Comparison of ENCODE assay signal across 19 cellular contexts in the genomic region with DNA sequence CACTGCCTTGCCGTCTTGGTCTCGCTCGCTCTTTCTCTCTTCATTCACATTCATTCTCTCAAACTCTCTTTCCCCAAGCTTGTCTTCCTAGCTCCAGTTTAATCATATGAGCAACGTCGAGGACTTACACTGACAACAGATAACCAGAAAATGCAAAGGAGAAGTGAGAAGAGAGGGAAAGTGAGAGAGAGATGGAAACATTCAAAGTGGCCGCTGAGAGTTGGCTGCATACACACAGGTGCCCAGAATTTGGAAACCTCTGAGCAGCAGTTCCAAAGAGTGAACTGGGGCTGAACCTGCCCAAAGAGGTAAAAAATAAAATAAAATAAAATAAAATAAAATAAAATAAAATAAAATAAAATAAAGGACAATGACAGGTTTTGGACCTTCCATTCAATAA.
DNase-seq lines count a peak whose midpoint lies in the region; ATAC-seq and TF ChIP-seq lines count a peak whose summit lies in the region.
"Had no signal": no experiment of that assay in that cellular context is flagged by ENCODE, and none has a peak within 500 bp of the region (broad histone marks: within the 10 kb centered on the region; RNA-seq: fewer than 3 reads in every experiment).

No MANE protein-coding gene starts in this region.

- peaks cover 86% of the 10 kb centered on the region for H4K20me1 ChIP-seq in OCI-LY3 (ENCODE audit: insufficient read depth, low read length)
- H4K20me1 ChIP-seq: BLaER1 had no signal

- H3K9ac ChIP-seq in OCI-LY3 (ENCODE audit: low read length), result peak overlapping the region; percentile 34; the same call in 1 of the 2 replicates
- H3K9ac ChIP-seq: BLaER1 had no signal

- no peaks in the 10 kb centered on the region for H3K9me3 Mint-ChIP-seq in activated naive CD4-positive, alpha-beta T cell treated with anti-CD3 and anti-CD28 coated beads, Interleukin-2, amount 50 U/mL, for 24 hours
- H3K9me3 Mint-ChIP-seq in activated naive CD8-positive, alpha-beta T cell treated with anti-CD3 and anti-CD28 coated beads, Interleukin-2, amount 10 ng/mL, durations not matched to agents 7 days and 5 days, result no peaks in the 10 kb centered on the region
- no peaks in the 10 kb centered on the region for H3K9me3 Mint-ChIP-seq in stimulated activated naive B cell treated with anti-CD40 and anti-IgM and Interleukin-4, amounts not matched to agents 10 μg/mL and 1 μg/mL and 100 μg/mL, for 72 hours
- H3K9me3 Mint-ChIP-seq: CD8-positive, alpha-beta T cell; IgD-negative memory B cell had no signal

- TF ChIP-seq CTCF in OCI-LY3 (IDR thresholded peaks at IDR 0.05; ENCODE audit: low read depth, low read length) (no peak), suprapubic skin (IDR thresholded peaks at IDR 0.05) (no peak)

- H3K27ac Mint-ChIP-seq in activated naive CD4-positive, alpha-beta T cell treated with anti-CD3 and anti-CD28 coated beads, Interleukin-2, amount 50 U/mL, for 24 hours, result peak overlapping the region; percentile 89
- H3K27ac Mint-ChIP-seq in activated naive CD8-positive, alpha-beta T cell treated with anti-CD3 and anti-CD28 coated beads, Interleukin-2, amount 10 ng/mL, durations not matched to agents 7 days and 5 days, result peak overlapping the region; percentile 47
- H3K27ac Mint-ChIP-seq in stimulated activated naive B cell treated with anti-CD40 and anti-IgM and Interleukin-4, amounts not matched to agents 10 μg/mL and 1 μg/mL and 100 μg/mL, for 72 hours, result no peak overlapping the region

- H3K4me3 ChIP-seq in OCI-LY3 (ENCODE audit: low read length) (peak overlapping the region; percentile 17; the same call in 1 of the 2 replicates), suprapubic skin (no peak overlapping the region)
- H3K4me3 ChIP-seq: BLaER1 had no signal

- TF ChIP-seq POLR2A in suprapubic skin (IDR thresholded peaks at IDR 0.05), result no peak

- ATAC-seq in activated naive CD8-positive, alpha-beta T cell treated with anti-CD3 and anti-CD28 coated beads, Interleukin-2, amount 10 ng/mL, durations not matched to agents 7 days and 5 days (ENCODE audit: low read depth), result no peak
- ATAC-seq in stimulated activated naive B cell treated with anti-CD40 and anti-IgM and Interleukin-4, amounts not matched to agents 10 μg/mL and 1 μg/mL and 100 μg/mL, for 72 hours (replicated peaks), result peak; percentile 74 to 80
- no peak for ATAC-seq in HG02798 (IDR thresholded peaks at IDR 0.05; ENCODE audit: poor library complexity, unreplicated experiment)
- ATAC-seq: CD8-positive, alpha-beta T cell; HCT116 had no signal

- no peak overlapping the region for H2AFZ ChIP-seq in OCI-LY3 (ENCODE audit: low read depth, low read length)

- H3K4me1 Mint-ChIP-seq in activated naive CD4-positive, alpha-beta T cell treated with anti-CD3 and anti-CD28 coated beads, Interleukin-2, amount 50 U/mL, for 24 hours, result peaks cover 71% of the 10 kb centered on the region
- H3K4me1 Mint-ChIP-seq in activated naive CD8-positive, alpha-beta T cell treated with anti-CD3 and anti-CD28 coated beads, Interleukin-2, amount 10 ng/mL, durations not matched to agents 7 days and 5 days, result peaks cover 16% of the 10 kb centered on the region
- H3K4me1 Mint-ChIP-seq in stimulated activated naive B cell treated with anti-CD40 and anti-IgM and Interleukin-4, amounts not matched to agents 10 μg/mL and 1 μg/mL and 100 μg/mL, for 72 hours, result peaks cover 17 to 34% of the 10 kb centered on the region in 2 donors

- H3K9me3 ChIP-seq in OCI-LY3 (ENCODE audit: insufficient read depth, low read length) (no peaks in the 10 kb centered on the region), suprapubic skin (no peaks in the 10 kb centered on the region)
- H3K9me3 ChIP-seq: BLaER1 had no signal

- POLR2A ChIA-PET in activated naive CD8-positive, alpha-beta T cell treated with anti-CD3 and anti-CD28 coated beads, Interleukin-2, amount 10 ng/mL, durations not matched to agents 7 days and 5 days (lab: Charles Lee), result no interaction called here

- H3K36me3 ChIP-seq in OCI-LY3 (replicated peaks; ENCODE audit: low read depth, low read length) (peaks cover 69% of the 10 kb centered on the region), suprapubic skin (peaks cover 2% of the 10 kb centered on the region)

- H3K79me2 ChIP-seq in OCI-LY3 (ENCODE audit: low read length), result peaks cover 95% of the 10 kb centered on the region

- no peak for DNase-seq in activated naive CD4-positive, alpha-beta T cell (lab: John Stamatoyannopoulos, UW)
- DNase-seq in activated naive CD8-positive, alpha-beta T cell treated with anti-CD3 and anti-CD28 coated beads, Interleukin-2, amount 10 ng/mL, durations not matched to agents 7 days and 5 days, result no peak
- DNase-seq in stimulated activated naive B cell treated with anti-CD40 and anti-IgM and Interleukin-4, amounts not matched to agents 10 μg/mL and 1 μg/mL and 100 μg/mL, for 72 hours, result no peak
- DNase-seq in suprapubic skin (ENCODE audit: low spot score in 2 of 2), result no peak
- DNase-seq: CD8-positive, alpha-beta T cell; NCI-H1417; NCI-H1694 treated with DMSO at 0.1 percent for 48 hours; NCI-H2081 treated with DMSO at 0.1 percent for 48 hours; NCI-H2171 treated with DMSO at 0.1 percent for 48 hours; NCI-H524 treated with DMSO at 0.1 percent for 48 hours; NCI-H82; OCI-M1; SHP77 had no signal

- no peaks in the 10 kb centered on the region for H3K27me3 Mint-ChIP-seq in activated naive CD4-positive, alpha-beta T cell treated with anti-CD3 and anti-CD28 coated beads, Interleukin-2, amount 50 U/mL, for 24 hours
- H3K27me3 Mint-ChIP-seq in activated naive CD8-positive, alpha-beta T cell treated with anti-CD3 and anti-CD28 coated beads, Interleukin-2, amount 10 ng/mL, durations not matched to agents 7 days and 5 days, result no peaks in the 10 kb centered on the region
- no peaks in the 10 kb centered on the region for H3K27me3 Mint-ChIP-seq in stimulated activated naive B cell treated with anti-CD40 and anti-IgM and Interleukin-4, amounts not matched to agents 10 μg/mL and 1 μg/mL and 100 μg/mL, for 72 hours
- H3K27me3 Mint-ChIP-seq: IgD-negative memory B cell had no signal

- peak overlapping the region; percentile 73 for H3K4me2 ChIP-seq in OCI-LY3 (ENCODE audit: low read length)
- H3K4me2 ChIP-seq: BLaER1 had no signal

- H3K4me1 ChIP-seq in OCI-LY3 (ENCODE audit: low read length) (peaks cover 59% of the 10 kb centered on the region), suprapubic skin (peaks cover 10% of the 10 kb centered on the region)
- H3K4me1 ChIP-seq: BLaER1 had no signal

- 96% methylated on average over 6 of the region's 6 CpGs for WGBS in suprapubic skin

- peaks cover 31% of the 10 kb centered on the region for H3K36me3 Mint-ChIP-seq in activated naive CD4-positive, alpha-beta T cell treated with anti-CD3 and anti-CD28 coated beads, Interleukin-2, amount 50 U/mL, for 24 hours
- peaks cover 27% of the 10 kb centered on the region for H3K36me3 Mint-ChIP-seq in activated naive CD8-positive, alpha-beta T cell treated with anti-CD3 and anti-CD28 coated beads, Interleukin-2, amount 10 ng/mL, durations not matched to agents 7 days and 5 days
- H3K36me3 Mint-ChIP-seq in stimulated activated naive B cell treated with anti-CD40 and anti-IgM and Interleukin-4, amounts not matched to agents 10 μg/mL and 1 μg/mL and 100 μg/mL, for 72 hours, result peaks cover 16 to 43% of the 10 kb centered on the region in 2 donors

- H3K27ac ChIP-seq in OCI-LY3 (ENCODE audit: low read length) (peak overlapping the region; percentile 48), suprapubic skin (no peak overlapping the region)
- H3K27ac ChIP-seq: BLaER1 had no signal

- H3K27me3 ChIP-seq in OCI-LY3 (ENCODE audit: low read depth, low read length), result no peaks in the 10 kb centered on the region
- no peaks in the 10 kb centered on the region for H3K27me3 ChIP-seq in suprapubic skin
- H3K27me3 ChIP-seq: BLaER1 had no signal

- peak overlapping the region; percentile 24 for H3K4me3 Mint-ChIP-seq in activated naive CD4-positive, alpha-beta T cell treated with anti-CD3 and anti-CD28 coated beads, Interleukin-2, amount 50 U/mL, for 24 hours
- H3K4me3 Mint-ChIP-seq in activated naive CD8-positive, alpha-beta T cell treated with anti-CD3 and anti-CD28 coated beads, Interleukin-2, amount 10 ng/mL, durations not matched to agents 7 days and 5 days, result no peak overlapping the region
- H3K4me3 Mint-ChIP-seq in stimulated activated naive B cell treated with anti-CD40 and anti-IgM and Interleukin-4, amounts not matched to agents 10 μg/mL and 1 μg/mL and 100 μg/mL, for 72 hours, result no peak overlapping the region
- H3K4me3 Mint-ChIP-seq: CD8-positive, alpha-beta T cell; IgD-negative memory B cell had no signal

- TF ChIP-seq EP300 in suprapubic skin (IDR thresholded peaks at IDR 0.05), result no peak

Comparison
In these comparisons a context has a peak if more than half of its experiments do, and no peak if none do; other contexts are left out.
1. ATAC-seq: peak in stimulated activated naive B cell treated with anti-CD40 and anti-IgM and Interleukin-4, amounts not matched to agents 10 μg/mL and 1 μg/mL and 100 μg/mL, for 72 hours (2 of 2); none in activated naive CD8-positive, alpha-beta T cell treated with anti-CD3 and anti-CD28 coated beads, Interleukin-2, amount 10 ng/mL, durations not matched to agents 7 days and 5 days (single experiment) and HG02798 (single experiment).